In genomic region chr11:69697489-69697843, GRCh38 we compare ENCODE assay signal across 21 cellular contexts. TPM values are rescaled to one million over a fixed set of nuclear protein-coding genes. Genes with fewer than 3 reads are reported as not detected.
DNase-seq lines count a peak whose midpoint lies in the region; ATAC-seq and TF ChIP-seq lines count a peak whose summit lies in the region.
"Had no signal": no experiment of that assay in that cellular context is flagged by ENCODE, and none has a peak within 500 bp of the region (broad histone marks: within the 10 kb centered on the region; RNA-seq: fewer than 3 reads in every experiment).

No MANE protein-coding gene starts in this region.

- ATAC-seq in WTC11 (no peak), GM21360 (IDR thresholded peaks at IDR 0.05; ENCODE audit: unreplicated experiment) (no peak), GM21367 (IDR thresholded peaks at IDR 0.05; ENCODE audit: unreplicated experiment) (no peak)
- ATAC-seq: A549; CD8-positive, alpha-beta T cell; GM12878 had no signal

- H3K79me2 ChIP-seq in parathyroid adenoma: no peaks in the 10 kb centered on the region

- CTCF ChIA-PET in WTC11 (lab: Charles Lee): interaction anchor here (0.6 kb wide), 1 partner anchor 12 kb away, joined by 3 read pairs; no protein-coding TSS in a partner anchor

- H3K36me3 ChIP-seq in parathyroid adenoma (ENCODE audit: control insufficient read depth, insufficient read depth, low read length): no peaks in the 10 kb centered on the region

- H3K4me3 ChIP-seq in parathyroid adenoma (ENCODE audit: low read depth, low read length): no peak overlapping the region
- H3K4me3 ChIP-seq: A549, GM12878 had no signal

- H3K9me3 ChIP-seq in parathyroid adenoma (ENCODE audit: control insufficient read depth, low read length): no peaks in the 10 kb centered on the region

- peaks cover 38% of the 10 kb centered on the region for H3K4me1 ChIP-seq in parathyroid adenoma

- peak overlapping the region; percentile 20 for H2AFZ ChIP-seq in parathyroid adenoma

- peaks cover 13% of the 10 kb centered on the region for H3K36me3 Mint-ChIP-seq in WTC11
- H3K36me3 Mint-ChIP-seq: CD8-positive, alpha-beta T cell had no signal

- H3K27ac ChIP-seq in parathyroid adenoma: peak overlapping the region; percentile 93
- H3K27ac ChIP-seq: 22Rv1, A549, HL-60 had no signal

- no peaks in the 10 kb centered on the region for H3K27me3 ChIP-seq in parathyroid adenoma (ENCODE audit: control insufficient read depth, insufficient read depth, low read length)

- H3K27ac Mint-ChIP-seq in WTC11: peak overlapping the region; percentile 80
- H3K27ac Mint-ChIP-seq: CD8-positive, alpha-beta T cell; HFFc6 had no signal

- H3K9me3 Mint-ChIP-seq in WTC11: no peaks in the 10 kb centered on the region
- H3K9me3 Mint-ChIP-seq: CD8-positive, alpha-beta T cell had no signal

- no peaks in the 10 kb centered on the region for H3K27me3 Mint-ChIP-seq in WTC11 (ENCODE audit: low read depth)

- peak; percentile 44 for DNase-seq in activated effector memory CD4-positive, alpha-beta T cell treated with anti-CD3 and anti-CD28 coated beads, Interleukin-2, amount 50 U/mL, for 16 hours
- DNase-seq in activated effector memory CD4-positive, alpha-beta T cell treated with Interleukin-2 at 50 U/mL for 16 hours: no peak
- DNase-seq in WTC11 (ENCODE audit: low spot score): no peak
- DNase-seq in NCI-H1092 treated with DMSO at 0.1 percent for 48 hours (lab: John Stamatoyannopoulos, UW): no peak
- DNase-seq: AML-193; Calu3; CD8-positive, alpha-beta T cell; DND-41; EL; GOT3; HCEC 1CT; HFFc6 had no signal

- H3K4me2 ChIP-seq in parathyroid adenoma (ENCODE audit: low read length): no peak overlapping the region
- H3K4me2 ChIP-seq: A549 had no signal

- no peak overlapping the region for H3K4me3 Mint-ChIP-seq in WTC11
- H3K4me3 Mint-ChIP-seq: CD8-positive, alpha-beta T cell; HFFc6 had no signal

- H3K4me1 Mint-ChIP-seq in WTC11: peaks cover 46% of the 10 kb centered on the region

- no peak for TF ChIP-seq CTCF in WTC11 (IDR thresholded peaks at IDR 0.05)
- no peak for TF ChIP-seq CTCF in parathyroid adenoma (IDR thresholded peaks at IDR 0.05)

- H3K9ac ChIP-seq in parathyroid adenoma: no peak overlapping the region

- POLR2A ChIA-PET in WTC11 (lab: Charles Lee): no interaction called here

TF ChIP-seq in WTC11, 78 proteins besides CTCF, POLR2A, EP300 and RAD21:
- TF ChIP-seq SOX15 (CRISPR knock-in tag; IDR thresholded peaks at IDR 0.05): no peak
- TF ChIP-seq ZNF232 (CRISPR knock-in tag; IDR thresholded peaks at IDR 0.05): no peak
- TF ChIP-seq JUN (CRISPR knock-in tag; IDR thresholded peaks at IDR 0.05): no peak
- no peak for TF ChIP-seq CREB1 (CRISPR knock-in tag; IDR thresholded peaks at IDR 0.05)
- TF ChIP-seq GRHL2 (CRISPR knock-in tag; IDR thresholded peaks at IDR 0.05; ENCODE audit: insufficient replicate concordance, severe bottlenecking): no peak
- no peak for TF ChIP-seq USF1 (CRISPR knock-in tag; IDR thresholded peaks at IDR 0.05)
- TF ChIP-seq ATF2 (CRISPR knock-in tag; IDR thresholded peaks at IDR 0.05; ENCODE audit: borderline replicate concordance, low read depth): no peak
- TF ChIP-seq SP1 (CRISPR knock-in tag; conservative IDR thresholded peaks at IDR 0.05): no peak
- TF ChIP-seq ZNF396 (CRISPR knock-in tag; IDR thresholded peaks at IDR 0.05; ENCODE audit: borderline replicate concordance): no peak

RNA-seq across cellular contexts. Expression of gene FGF19, which starts 6.4 kb away (rescaled TPM):
- 17.6 to 19.3 TPM (median 18.6 TPM) in 3 replicates for total RNA-seq in WTC11 (2021)
- total RNA-seq: CD8-positive, alpha-beta T cell; G401; HFFc6; HT1080 had no signal

RNA-seq across cellular contexts. Expression of gene LTO1, which starts 22.3 kb away (rescaled TPM):
- 20.5 to 27.5 TPM (median 20.6 TPM) in 3 replicates for total RNA-seq in WTC11 (2021)

RNA-seq across cellular contexts. Expression of gene CCND1, which starts 56.5 kb away (rescaled TPM):
- 212 to 224 TPM (median 224 TPM) in 3 replicates for total RNA-seq in WTC11 (2021)
